ENCODE assay signal across 26 cellular contexts in the genomic region with DNA sequence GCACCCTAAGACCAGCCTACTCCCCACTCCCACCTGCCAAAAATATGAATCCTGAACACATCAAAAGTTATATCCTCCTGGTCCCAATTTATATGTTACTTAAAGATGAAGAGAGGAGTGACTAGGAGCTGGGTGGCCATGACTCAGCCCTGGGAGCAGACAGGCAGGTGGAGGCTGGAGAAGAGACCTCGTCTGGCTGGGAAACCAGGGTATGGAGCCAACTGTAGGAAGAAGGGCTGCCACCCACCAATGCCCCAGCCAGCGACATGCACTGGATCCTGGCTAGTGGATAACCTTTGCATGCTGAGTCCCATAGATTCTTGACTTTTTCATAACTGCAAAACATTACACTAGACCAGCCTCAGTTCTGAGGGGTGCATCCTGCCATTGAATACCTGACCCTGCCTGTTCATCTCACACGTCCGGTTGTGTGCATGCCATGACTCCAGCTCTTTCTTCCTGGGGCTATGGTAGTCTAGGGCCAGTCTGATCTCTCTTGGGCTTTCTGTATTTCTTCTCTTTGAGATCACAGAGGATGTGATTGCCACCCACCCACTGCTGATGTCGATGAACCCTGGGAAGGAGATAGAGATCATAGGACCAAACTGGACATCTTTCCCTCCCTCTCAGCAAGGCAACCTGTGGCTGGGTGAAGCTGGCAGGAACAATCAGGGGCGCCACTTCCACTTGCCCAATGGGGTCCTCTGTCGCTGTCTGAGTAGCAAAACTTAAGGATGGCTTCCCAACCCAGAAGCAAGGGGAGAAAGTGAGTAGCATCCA.
DNase-seq lines count a peak whose midpoint lies in the region; ATAC-seq, FAIRE-seq and TF ChIP-seq lines count a peak whose summit lies in the region.
"Had no signal": no experiment of that assay in that cellular context is flagged by ENCODE, and none has a peak within 500 bp of the region (broad histone marks: within the 10 kb centered on the region; RNA-seq: fewer than 3 reads in every experiment).

No MANE protein-coding gene starts in this region.

- no peak for TF ChIP-seq POLR2A in vagina (IDR thresholded peaks at IDR 0.05)

- H3K4me1 ChIP-seq in osteoblast (ENCODE audit: insufficient read depth, low read length) (peaks cover 17% of the 10 kb centered on the region), vagina (peaks cover 3% of the 10 kb centered on the region)

- no peak for ATAC-seq in Right ventricle myocardium superior (ENCODE audit: poor library complexity)
- no peak for ATAC-seq in left cardiac atrium

- H3K4me2 ChIP-seq in osteoblast (ENCODE audit: insufficient read depth, low read length), result no peak overlapping the region
- H3K4me2 ChIP-seq: KMS-11 had no signal

- no peak overlapping the region for H2AFZ ChIP-seq in osteoblast (ENCODE audit: low read length)

- H3K79me2 ChIP-seq in osteoblast (ENCODE audit: insufficient read depth, low read length), result no peaks in the 10 kb centered on the region

- TF ChIP-seq CTCF in bronchial epithelial cell (IDR thresholded peaks at IDR 0.05; ENCODE audit: insufficient read depth, low read length, severe bottlenecking) (no peak), osteoblast (IDR thresholded peaks at IDR 0.05; ENCODE audit: extremely low read depth, low read depth, low read length) (no peak), vagina (IDR thresholded peaks at IDR 0.05) (no peak)

- in situ Hi-C loops in G401 (cut with HindIII; ENCODE audit: low sequenced_read_pairs), result no loop called here

- FAIRE-seq in bronchial epithelial cell (lab: Jason Lieb, UNC) (peak; percentile 52), GM19239 (lab: Jason Lieb, UNC) (no peak)
- FAIRE-seq: GM18507, H1, HTR-8/SVneo had no signal

- intact Hi-C loops in Right ventricle myocardium superior (cut with DNase I), result no loop called here
- intact Hi-C loops in left cardiac atrium (cut with DNase I), result no loop called here
- intact Hi-C loops in vagina (cut with DNase I), result no loop called here

- no peaks in the 10 kb centered on the region for H3K36me3 ChIP-seq in bronchial epithelial cell (ENCODE audit: control insufficient read depth, insufficient read depth, low read length)
- H3K36me3 ChIP-seq in osteoblast (ENCODE audit: insufficient read depth, low read length), result no peaks in the 10 kb centered on the region
- no peaks in the 10 kb centered on the region for H3K36me3 ChIP-seq in vagina

- DNase-seq in Right ventricle myocardium superior (peak; percentile 4), left cardiac atrium (no peak), bronchial epithelial cell (ENCODE audit: low read depth) (no peak), osteoblast (ENCODE audit: insufficient read length, low spot score, missing footprints) (peak; percentile 45), GM19239 (ENCODE audit: insufficient read length, low spot score) (no peak), CD1c-positive myeloid dendritic cell (ENCODE audit: extremely low spot score) (no peak), G401 (ENCODE audit: low spot score) (no peak), vagina (ENCODE audit: extremely low spot score in 2 of 2) (no peak)
- DNase-seq: AML-193; C1 segment of cervical spinal cord; Calu3; CD8-positive, alpha-beta memory T cell; GDM1; MV-4-11; NCI-H1417; NCI-H1694 treated with DMSO at 0.1 percent for 48 hours; NCI-H2081 treated with DMSO at 0.1 percent for 48 hours; NCI-H526; OCI-M1; RPMI8226; SHP77 treated with DMSO at 0.1 percent for 48 hours had no signal

- H3K9me3 ChIP-seq in osteoblast (ENCODE audit: low read depth, low read length), result no peaks in the 10 kb centered on the region
- H3K9me3 ChIP-seq in vagina, result no peaks in the 10 kb centered on the region

- H3K4me3 ChIP-seq in bronchial epithelial cell (ENCODE audit: low read depth, low read length) (no peak overlapping the region), osteoblast (ENCODE audit: insufficient read depth, low read length) (no peak overlapping the region), vagina (no peak overlapping the region)
- H3K4me3 ChIP-seq: SK-N-MC had no signal

- H3K27ac ChIP-seq in osteoblast (ENCODE audit: low read depth, low read length) (no peak overlapping the region), vagina (no peak overlapping the region)
- H3K27ac ChIP-seq: KMS-11, SK-N-MC had no signal

- H3K27me3 ChIP-seq in bronchial epithelial cell (ENCODE audit: control insufficient read depth, insufficient read depth, low read length), result no peaks in the 10 kb centered on the region
- no peaks in the 10 kb centered on the region for H3K27me3 ChIP-seq in osteoblast (ENCODE audit: insufficient read depth, low read length)
- H3K27me3 ChIP-seq in vagina, result no peaks in the 10 kb centered on the region

- no peaks in the 10 kb centered on the region for H4K20me1 ChIP-seq in osteoblast (ENCODE audit: insufficient read depth, low read length)

Comparison
In these comparisons a context has a peak if more than half of its experiments do, and no peak if none do; other contexts are left out.
1. DNase-seq: peak in Right ventricle myocardium superior (single experiment) and osteoblast (single experiment); none in left cardiac atrium (single experiment), bronchial epithelial cell (single experiment), GM19239 (single experiment), CD1c-positive myeloid dendritic cell (single experiment), G401 (single experiment) and vagina (0 of 2).